Comparison of ENCODE assay signal across 1 cellular context in genomic region chrX:125940985-125941384, GRCh38.
TF ChIP-seq lines count a peak whose summit lies in the region.

No MANE protein-coding gene starts in this region.

TF ChIP-seq in GM23338, 12 proteins besides CTCF, POLR2A, EP300 and RAD21 (continued from another document):
- no peak for TF ChIP-seq ZNF462 (CRISPR knock-in tag; IDR thresholded peaks at IDR 0.05)
